ENCODE assay signal across 8 cellular contexts in the genomic region with DNA sequence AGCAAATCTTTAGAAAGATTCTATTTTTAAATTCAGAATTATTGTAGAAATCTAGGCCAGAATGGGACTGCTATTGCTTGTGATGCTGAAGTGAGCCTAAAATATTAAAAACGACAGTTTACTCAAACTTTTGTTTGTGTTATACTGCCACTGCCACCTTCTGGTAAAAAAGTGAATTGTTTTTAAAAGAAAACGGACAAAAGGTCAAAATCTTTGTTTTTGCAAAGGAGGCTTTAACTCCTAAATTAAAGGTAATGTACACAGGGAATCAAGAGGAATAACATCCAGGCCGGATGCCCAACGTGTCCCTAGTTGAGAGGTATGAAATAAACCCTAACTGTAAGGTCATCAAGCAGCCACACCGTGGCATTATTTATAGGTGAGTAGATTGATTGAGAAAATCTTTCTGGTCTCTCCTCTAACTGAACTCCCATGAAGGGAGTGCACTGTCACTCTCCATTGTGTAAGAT.
DNase-seq lines count a peak whose midpoint lies in the region; ATAC-seq and TF ChIP-seq lines count a peak whose summit lies in the region.

No MANE protein-coding gene starts in this region.

- H3K9ac ChIP-seq in Karpas-422 (ENCODE audit: low read length), result no peak overlapping the region

- peaks cover 4% of the 10 kb centered on the region for H3K9me3 Mint-ChIP-seq in mesothelial cell of epicardium

- no peaks in the 10 kb centered on the region for H3K9me2 ChIP-seq in Karpas-422 (replicated peaks; ENCODE audit: insufficient read depth, low read length)

- H3K4me3 ChIP-seq in Karpas-422 (ENCODE audit: low read length) (no peak overlapping the region), astrocyte of the spinal cord (ENCODE audit: low read depth, low read length) (no peak overlapping the region)

- in situ Hi-C loops in astrocyte of the spinal cord (cut with HindIII; ENCODE audit: low sequenced_read_pairs), result no loop called here

- no peaks in the 10 kb centered on the region for H4K20me1 ChIP-seq in Karpas-422 (ENCODE audit: insufficient read depth, low read depth, low read length)

- no peak overlapping the region for H3K4me2 ChIP-seq in Karpas-422 (ENCODE audit: low read depth, low read length, poor library complexity, severe bottlenecking)

- H3K4me3 Mint-ChIP-seq in mesothelial cell of epicardium, result no peak overlapping the region

- H2AFZ ChIP-seq in Karpas-422 (ENCODE audit: low read length), result no peak overlapping the region

- TF ChIP-seq CTCF in astrocyte of the spinal cord (IDR thresholded peaks at IDR 0.05; ENCODE audit: low read depth, low read length) (peak; percentile 19), mesothelial cell of epicardium (IDR thresholded peaks at IDR 0.05; ENCODE audit: unreplicated experiment) (peak; percentile 97)

- H3K27ac Mint-ChIP-seq in mesothelial cell of epicardium, result no peak overlapping the region

- no peaks in the 10 kb centered on the region for H3K4me1 ChIP-seq in Karpas-422 (ENCODE audit: low read length)

- H3K27ac ChIP-seq in Karpas-422 (ENCODE audit: low read length), result no peak overlapping the region

- ATAC-seq in HG02938 (IDR thresholded peaks at IDR 0.05; ENCODE audit: unreplicated experiment) (no peak), GM18861 (IDR thresholded peaks at IDR 0.05; ENCODE audit: unreplicated experiment) (no peak)

- H3K36me3 Mint-ChIP-seq in mesothelial cell of epicardium, result no peaks in the 10 kb centered on the region

- no peaks in the 10 kb centered on the region for H3K79me2 ChIP-seq in Karpas-422 (ENCODE audit: low read length)

- H3K9me3 ChIP-seq in Karpas-422 (ENCODE audit: low read length), result no peaks in the 10 kb centered on the region

- no peaks in the 10 kb centered on the region for H3K36me3 ChIP-seq in Karpas-422 (ENCODE audit: insufficient read depth, low read length)

- H3K27me3 ChIP-seq in Karpas-422 (ENCODE audit: low read length), result no peaks in the 10 kb centered on the region

- peaks cover 4% of the 10 kb centered on the region for H3K4me1 Mint-ChIP-seq in mesothelial cell of epicardium

- DNase-seq in COR-L47 (lab: John Stamatoyannopoulos, UW) (peak; percentile 36), Karpas-422 (peak; percentile 66), astrocyte of the spinal cord (ENCODE audit: low read depth, low spot score) (peak; percentile 34), mesothelial cell of epicardium (ENCODE audit: low spot score in 2 of 2, unreplicated experiment in 2 of 2) (no peak)
- no peak for DNase-seq in stimulated activated CD4-positive, alpha-beta T cell treated with anti-CD3 and anti-CD28 coated beads, Interleukin-2, amount 100 ng/mL, for 48 hours
- DNase-seq in effector CD8-positive, alpha-beta T cell (lab: John Stamatoyannopoulos, UW), result no peak

- peaks cover 6% of the 10 kb centered on the region for H3K27me3 Mint-ChIP-seq in mesothelial cell of epicardium (ENCODE audit: low read depth)

Comparison
In these comparisons a context has a peak if more than half of its experiments do, and no peak if none do; other contexts are left out.
1. DNase-seq: peak in COR-L47 (single experiment), Karpas-422 (single experiment) and astrocyte of the spinal cord (single experiment); none in mesothelial cell of epicardium (0 of 2), stimulated activated CD4-positive, alpha-beta T cell treated with anti-CD3 and anti-CD28 coated beads, Interleukin-2, amount 100 ng/mL, for 48 hours (0 of 2) and effector CD8-positive, alpha-beta T cell (single experiment).